8 cellular contexts compared by ENCODE assay signal in the genomic region with DNA sequence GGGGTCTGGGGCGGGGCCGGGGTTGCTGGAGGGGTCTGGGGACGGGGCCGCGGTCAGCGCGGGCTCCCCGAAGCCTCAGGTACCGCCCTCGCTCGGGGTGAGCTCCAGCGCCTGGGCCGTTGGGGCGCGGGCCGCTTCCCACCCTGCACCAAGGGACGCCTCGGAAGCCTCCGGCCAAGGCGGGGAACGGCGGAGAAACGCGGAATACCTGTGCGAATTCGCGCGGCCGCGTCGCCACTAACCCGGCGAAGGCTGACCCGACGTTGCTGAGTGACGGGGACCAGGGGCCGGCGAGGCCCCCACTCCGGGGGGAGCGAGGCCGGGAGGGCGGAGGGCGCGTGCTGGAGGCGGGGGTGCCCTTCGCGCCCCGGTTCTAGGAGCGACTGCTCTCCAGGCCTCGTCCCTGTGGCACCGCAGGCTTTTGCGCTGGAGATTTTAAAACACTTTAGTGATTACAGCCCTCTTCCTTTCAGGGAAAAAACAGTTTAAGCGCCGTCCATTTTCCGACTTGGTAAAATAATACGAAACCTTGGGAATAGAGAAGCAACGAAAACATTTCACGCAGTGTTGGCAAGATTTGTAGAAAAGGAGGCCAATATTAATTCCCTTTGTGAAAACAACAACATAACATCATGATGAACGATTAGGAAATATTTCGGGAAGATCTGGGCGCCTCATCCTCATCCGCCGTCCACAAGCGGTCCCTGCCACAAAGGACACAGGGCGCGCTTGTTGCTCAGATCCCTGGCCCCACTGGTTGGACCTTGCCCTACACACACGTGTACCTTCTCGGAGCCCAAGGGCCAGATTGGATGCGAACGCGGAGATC. TPM values are rescaled to one million over a fixed set of nuclear protein-coding genes. Genes with fewer than 3 reads are reported as not detected.
DNase-seq lines count a peak whose midpoint lies in the region; TF ChIP-seq lines count a peak whose summit lies in the region.

No MANE protein-coding gene starts in this region.

- intact Hi-C loops in A673 (cut with micrococcal nuclease; ENCODE audit: unreplicated experiment), result no loop called here
- intact Hi-C loops in activated T-helper 1 cell treated with anti-CD3 and anti-CD28 coated beads, Interleukin-12 subunit alpha, Interleukin-12 subunit beta, Interleukin-2, Interleukin-4 antibody, amounts not matched to agents 30 ng/mL and 10 ng/mL and 1 ng/mL, durations not matched to agents 14 hours and 24 hours and 36 hours (cut with micrococcal nuclease), result loop anchor here (1.0 kb wide), 1 partner anchor 8 kb away; no protein-coding TSS in a partner anchor
- intact Hi-C loops in spleen (cut with DNase I; ENCODE audit: low total_unique reads), result no loop called here
- intact Hi-C loops in adrenal gland (cut with DNase I), result no loop called here

- peaks cover 37% of the 10 kb centered on the region for H3K4me1 Mint-ChIP-seq in activated T-helper 1 cell treated with anti-CD3 and anti-CD28 coated beads, Interleukin-12 subunit alpha, Interleukin-12 subunit beta, Interleukin-2, Interleukin-4 antibody, amounts not matched to agents 30 ng/mL and 10 ng/mL and 1 ng/mL, durations not matched to agents 14 hours and 24 hours and 36 hours (ENCODE audit: low read depth)

- H3K4me1 ChIP-seq in A673 (ENCODE audit: insufficient read depth, low read length, poor library complexity, severe bottlenecking) (no peaks in the 10 kb centered on the region), iPS-18a (ENCODE audit: control insufficient read depth, low read depth, low read length) (peaks cover 14% of the 10 kb centered on the region), spleen (peaks cover 12 to 34% (median 25%) of the 10 kb centered on the region in 6 donors), adrenal gland (replicated peaks in 1 of 2) (peaks cover 12 to 13% of the 10 kb centered on the region in 2 donors), MM.1S (ENCODE audit: low read length) (no peaks in the 10 kb centered on the region)

- CTCF ChIA-PET in A673 (lab: Charles Lee), result no interaction called here

- H3K27me3 Mint-ChIP-seq in activated T-helper 1 cell treated with anti-CD3 and anti-CD28 coated beads, Interleukin-12 subunit alpha, Interleukin-12 subunit beta, Interleukin-2, Interleukin-4 antibody, amounts not matched to agents 30 ng/mL and 10 ng/mL and 1 ng/mL, durations not matched to agents 14 hours and 24 hours and 36 hours (ENCODE audit: insufficient read depth), result peaks cover 60% of the 10 kb centered on the region

- peak overlapping the region; percentile 71 for H3K9ac ChIP-seq in iPS-18a (ENCODE audit: low read length)
- no peak overlapping the region for H3K9ac ChIP-seq in MM.1S (ENCODE audit: low read length)

- H3K79me2 ChIP-seq in MM.1S (ENCODE audit: low read length), result no peaks in the 10 kb centered on the region

- peak overlapping the region; percentile 50 for H3K27ac Mint-ChIP-seq in activated T-helper 1 cell treated with anti-CD3 and anti-CD28 coated beads, Interleukin-12 subunit alpha, Interleukin-12 subunit beta, Interleukin-2, Interleukin-4 antibody, amounts not matched to agents 30 ng/mL and 10 ng/mL and 1 ng/mL, durations not matched to agents 14 hours and 24 hours and 36 hours

- H3K4me3 ChIP-seq in A673 (ENCODE audit: low read depth, low read length, poor library complexity, severe bottlenecking), result peak overlapping the region; percentile 52
- peak overlapping the region; percentile 77 for H3K4me3 ChIP-seq in H7 (ENCODE audit: insufficient read depth, low read depth, low read length)
- H3K4me3 ChIP-seq in iPS-18a (ENCODE audit: low read length), result peak overlapping the region; percentile 60
- H3K4me3 ChIP-seq in spleen, result peak overlapping the region; percentile 20 to 77 (median 52)
- peak overlapping the region in 1 of 4 donors; percentile 64 for H3K4me3 ChIP-seq in adrenal gland
- no peak overlapping the region for H3K4me3 ChIP-seq in MM.1S (ENCODE audit: low read length)

- 3 to 11% (median 5%) methylated on average over 41 to 71 of the region's 71 CpGs for WGBS in spleen, 5 donors
- WGBS in adrenal gland, 4 donors, result 13 to 51% (median 23%) methylated on average over 19 to 70 of the region's 71 CpGs

- H3K36me3 Mint-ChIP-seq in activated T-helper 1 cell treated with anti-CD3 and anti-CD28 coated beads, Interleukin-12 subunit alpha, Interleukin-12 subunit beta, Interleukin-2, Interleukin-4 antibody, amounts not matched to agents 30 ng/mL and 10 ng/mL and 1 ng/mL, durations not matched to agents 14 hours and 24 hours and 36 hours (ENCODE audit: low read depth), result peaks cover 17% of the 10 kb centered on the region

- no peak overlapping the region for H3K4me2 ChIP-seq in MM.1S (ENCODE audit: low read depth, low read length)

- H3F3A ChIP-seq in MM.1S (ENCODE audit: insufficient read depth, low read length), result no peaks in the 10 kb centered on the region

- TF ChIP-seq CTCF in A673 (conservative IDR thresholded peaks at IDR 0.05; ENCODE audit: low read depth, low read length) (no peak), spleen (IDR thresholded peaks at IDR 0.05 in 8 of 11, conservative IDR thresholded peaks at IDR 0.05 in 3 of 11) (no peak), adrenal gland (IDR thresholded peaks at IDR 0.05) (no peak), MM.1S (IDR thresholded peaks at IDR 0.05; ENCODE audit: low read length) (no peak)

- H3K9me3 ChIP-seq in A673 (ENCODE audit: low read depth, low read length, poor library complexity, severe bottlenecking) (no peaks in the 10 kb centered on the region), iPS-18a (ENCODE audit: control insufficient read depth, low read depth, low read length) (no peaks in the 10 kb centered on the region), spleen (peaks cover 0 to 5% (median 0%) of the 10 kb centered on the region in 8 donors), adrenal gland (replicated peaks in 1 of 3) (no peaks in the 10 kb centered on the region), MM.1S (replicated peaks; ENCODE audit: insufficient read depth, low read length) (no peaks in the 10 kb centered on the region)

- H3K27ac ChIP-seq in A673 (ENCODE audit: low read depth, low read length, poor library complexity, severe bottlenecking) (no peak overlapping the region), iPS-18a (ENCODE audit: low read length) (no peak overlapping the region), spleen (no peak overlapping the region), adrenal gland (peak overlapping the region in 1 of 5 donors; percentile 69), MM.1S (ENCODE audit: low read length) (no peak overlapping the region)

- H3K27me3 ChIP-seq in A673 (replicated peaks; ENCODE audit: insufficient read depth, low read depth, low read length, poor library complexity), result no peaks in the 10 kb centered on the region
- peaks cover 22% of the 10 kb centered on the region; the same call in 1 of the 2 replicates for H3K27me3 ChIP-seq in H7 (ENCODE audit: control insufficient read depth, insufficient read depth, low read length)
- H3K27me3 ChIP-seq in iPS-18a (ENCODE audit: control insufficient read depth, insufficient read depth, low read length), result peaks cover 29% of the 10 kb centered on the region
- H3K27me3 ChIP-seq in spleen (replicated peaks in 1 of 7), result peaks cover 7 to 98% (median 73%) of the 10 kb centered on the region in 7 donors
- H3K27me3 ChIP-seq in adrenal gland, result peaks cover 11% of the 10 kb centered on the region
- peaks cover 36% of the 10 kb centered on the region for H3K27me3 ChIP-seq in MM.1S (replicated peaks; ENCODE audit: insufficient read depth, low read length)

- no peaks in the 10 kb centered on the region for H3K9me3 Mint-ChIP-seq in activated T-helper 1 cell treated with anti-CD3 and anti-CD28 coated beads, Interleukin-12 subunit alpha, Interleukin-12 subunit beta, Interleukin-2, Interleukin-4 antibody, amounts not matched to agents 30 ng/mL and 10 ng/mL and 1 ng/mL, durations not matched to agents 14 hours and 24 hours and 36 hours

- H3K9me2 ChIP-seq in MM.1S (replicated peaks; ENCODE audit: insufficient read depth, low read length), result no peaks in the 10 kb centered on the region

- H2AFZ ChIP-seq in MM.1S (ENCODE audit: low read length), result no peak overlapping the region

- no peak for TF ChIP-seq POLR2A in spleen (IDR thresholded peaks at IDR 0.05)
- no peak for TF ChIP-seq POLR2A in adrenal gland (IDR thresholded peaks at IDR 0.05)

- DNase-seq in A673 (ENCODE audit: low spot score) (no peak), H7 (peak; percentile 95), spleen (peak; percentile 75), adrenal gland (no peak), MM.1S (no peak), mucosa of gallbladder (ENCODE audit: low spot score) (no peak)
- DNase-seq in activated T-helper 1 cell treated with anti-CD3 and anti-CD28 coated beads, Interleukin-12 subunit alpha, Interleukin-12 subunit beta, Interleukin-2, Interleukin-4 antibody, amounts not matched to agents 30 ng/mL and 10 ng/mL and 1 ng/mL, durations not matched to agents 14 hours and 24 hours and 36 hours (ENCODE audit: low spot score), result no peak

- no peaks in the 10 kb centered on the region for H4K20me1 ChIP-seq in MM.1S (ENCODE audit: insufficient read depth, low read length)

- POLR2A ChIA-PET in A673 (lab: Charles Lee; ENCODE audit: low non-redundant PET), result no interaction called here

- no TSS peak for BruUV-seq in A673 (replicated peaks; lab: Mats Ljungman, UMichigan)

- no peaks in the 10 kb centered on the region for H3K36me3 ChIP-seq in A673 (ENCODE audit: insufficient read depth, low read length, poor library complexity, severe bottlenecking)
- no peaks in the 10 kb centered on the region for H3K36me3 ChIP-seq in H7 (replicated peaks; ENCODE audit: control insufficient read depth, insufficient read depth, low read length)
- H3K36me3 ChIP-seq in iPS-18a (ENCODE audit: control insufficient read depth, low read depth, low read length), result no peaks in the 10 kb centered on the region
- H3K36me3 ChIP-seq in spleen, result no peaks in the 10 kb centered on the region
- no peaks in the 10 kb centered on the region for H3K36me3 ChIP-seq in adrenal gland (replicated peaks in 1 of 2)
- H3K36me3 ChIP-seq in MM.1S (replicated peaks; ENCODE audit: insufficient read depth, low read length), result no peaks in the 10 kb centered on the region

- peak overlapping the region; percentile 70 for H3K4me3 Mint-ChIP-seq in activated T-helper 1 cell treated with anti-CD3 and anti-CD28 coated beads, Interleukin-12 subunit alpha, Interleukin-12 subunit beta, Interleukin-2, Interleukin-4 antibody, amounts not matched to agents 30 ng/mL and 10 ng/mL and 1 ng/mL, durations not matched to agents 14 hours and 24 hours and 36 hours

RNA-seq across cellular contexts. Expression of a gene that starts 1.0 kb away (rescaled TPM):
- 11.0 and 13.0 TPM in 2 replicates for total RNA-seq in A673 (2021)
- total RNA-seq in H7 (2014; rRNA removed; shearing (Covaris generic)), result 31.6 and 39.0 TPM in 2 replicates
- 103 and 109 TPM in 2 replicates for total RNA-seq in activated T-helper 1 cell treated with anti-CD3 and anti-CD28 coated beads, Interleukin-12 subunit alpha, Interleukin-12 subunit beta, Interleukin-2, Interleukin-4 antibody, amounts not matched to agents 30 ng/mL and 10 ng/mL and 1 ng/mL, durations not matched to agents 14 hours and 24 hours and 36 hours
- under 1 TPM in 1 of 7 donors, not detected in 6; 0.17 TPM for total RNA-seq in spleen
- polyA plus RNA-seq in spleen, result under 1 TPM; 0.13 to 0.65 (median 0.19) TPM
- 10 to 100 TPM in 1 of 8 donors, 1 to 10 TPM in 3, under 1 TPM in 2, not detected in 2; 0.22 to 14.2 (median 1.9) TPM for total RNA-seq in adrenal gland
- polyA plus RNA-seq in adrenal gland, result 10 to 100 TPM in 1 of 3 donors, 1 to 10 TPM in 2; 4.2 to 25.8 (median 9.7) TPM
- total RNA-seq in mucosa of gallbladder, result 0.12 TPM

Comparison
In these comparisons a context has a peak if more than half of its experiments do, and no peak if none do; other contexts are left out.
1. DNase-seq: peak in H7 (single experiment) and spleen (single experiment); none in A673 (single experiment), activated T-helper 1 cell treated with anti-CD3 and anti-CD28 coated beads, Interleukin-12 subunit alpha, Interleukin-12 subunit beta, Interleukin-2, Interleukin-4 antibody, amounts not matched to agents 30 ng/mL and 10 ng/mL and 1 ng/mL, durations not matched to agents 14 hours and 24 hours and 36 hours (single experiment), adrenal gland (0 of 7), MM.1S (single experiment) and mucosa of gallbladder (single experiment).